25 cellular contexts compared by ENCODE assay signal in genomic region chr10:74249865-74250264, GRCh38.
A peak's percentile ranks its signal among the peaks of the same experiment; 100 is the strongest.
DNase-seq lines count a peak whose midpoint lies in the region; ATAC-seq, FAIRE-seq and TF ChIP-seq lines count a peak whose summit lies in the region.
"Had no signal": no experiment of that assay in that cellular context is flagged by ENCODE, and none has a peak within 500 bp of the region (broad histone marks: within the 10 kb centered on the region; RNA-seq: fewer than 3 reads in every experiment).

No MANE protein-coding gene starts in this region.

- H3K27me3 ChIP-seq in mammary epithelial cell (ENCODE audit: insufficient read depth, low read length) (no peaks in the 10 kb centered on the region), breast epithelium (no peaks in the 10 kb centered on the region), adipocyte (replicated peaks; ENCODE audit: control insufficient read depth, insufficient read depth, low read length) (no peaks in the 10 kb centered on the region), small intestine (ENCODE audit: control insufficient read depth in 2 of 2, insufficient read depth in 2 of 2, low read length in 2 of 2) (no peaks in the 10 kb centered on the region)
- H3K27me3 ChIP-seq: BLaER1 had no signal

- H4K20me1 ChIP-seq in mammary epithelial cell (ENCODE audit: insufficient read depth, low read length), result no peaks in the 10 kb centered on the region
- H4K20me1 ChIP-seq: BLaER1 had no signal

- H3K36me3 ChIP-seq in mammary epithelial cell (ENCODE audit: insufficient read depth, low read length) (no peaks in the 10 kb centered on the region), breast epithelium (no peaks in the 10 kb centered on the region), adipocyte (ENCODE audit: control insufficient read depth, insufficient read depth, low read length, severe bottlenecking) (no peaks in the 10 kb centered on the region), small intestine (ENCODE audit: control insufficient read depth in 2 of 2, insufficient read depth in 2 of 2, low read length in 2 of 2) (no peaks in the 10 kb centered on the region)
- H3K36me3 ChIP-seq: BLaER1 had no signal

- H3K4me2 ChIP-seq in mammary epithelial cell (ENCODE audit: insufficient read depth, low read depth, low read length), result no peak overlapping the region
- H3K4me2 ChIP-seq: BLaER1, SK-N-SH had no signal

- H2AFZ ChIP-seq in mammary epithelial cell (ENCODE audit: low read depth, low read length), result no peak overlapping the region

- no peak for ATAC-seq in GM19463 (IDR thresholded peaks at IDR 0.05; ENCODE audit: unreplicated experiment)
- ATAC-seq: HCT116, PC-3 had no signal

- no peak for TF ChIP-seq POLR2A in breast epithelium (IDR thresholded peaks at IDR 0.05)

- H3K9ac ChIP-seq in mammary epithelial cell (ENCODE audit: insufficient read depth, low read length), result no peak overlapping the region
- no peak overlapping the region for H3K9ac ChIP-seq in adipocyte (ENCODE audit: low read length)
- H3K9ac ChIP-seq: BLaER1, SK-N-SH had no signal

- H3K79me2 ChIP-seq in mammary epithelial cell (ENCODE audit: insufficient read depth, low read length), result peaks cover 58% of the 10 kb centered on the region

- no peak for TF ChIP-seq CTCF in mammary epithelial cell (conservative IDR thresholded peaks at IDR 0.05 in 1 of 2, IDR thresholded peaks at IDR 0.05 in 1 of 2; ENCODE audit: extremely low read depth in 1 of 2, insufficient read depth in 1 of 2, low read depth in 1 of 2, low read length in 2 of 2)
- TF ChIP-seq CTCF in breast epithelium (IDR thresholded peaks at IDR 0.05), result no peak

- CTCF ChIA-PET in mammary epithelial cell (lab: Charles Lee; ENCODE audit: low non-redundant PET), result interaction anchor here (0.6 kb wide), 1 partner anchor 200 kb away, joined by 6 read pairs; no protein-coding TSS in a partner anchor

- H3K4me3 ChIP-seq in mammary epithelial cell (replicated peaks in 1 of 3; ENCODE audit: insufficient read depth in 1 of 3, low read depth in 2 of 3, low read length in 3 of 3) (no peak overlapping the region), breast epithelium (no peak overlapping the region), adipocyte (ENCODE audit: low read length) (no peak overlapping the region), skeletal muscle cell (ENCODE audit: low read depth, low read length) (no peak overlapping the region), small intestine (ENCODE audit: low read depth in 1 of 2, low read length in 2 of 2) (no peak overlapping the region)
- H3K4me3 ChIP-seq: BLaER1 had no signal

- H3K27ac ChIP-seq in mammary epithelial cell (ENCODE audit: insufficient read depth, low read depth, low read length) (no peak overlapping the region), breast epithelium (no peak overlapping the region), small intestine (ENCODE audit: low read depth in 1 of 2, low read length in 1 of 2) (no peak overlapping the region)
- H3K27ac ChIP-seq: BLaER1 had no signal

- DNase-seq in mammary epithelial cell, result peak; percentile 34
- no peak for DNase-seq in breast epithelium (ENCODE audit: low spot score in 2 of 2)
- peak; percentile 29 for DNase-seq in adipocyte (ENCODE audit: low read depth)
- peak; percentile 19 for DNase-seq in fibroblast of gingiva (ENCODE audit: low read depth)
- peak; percentile 38 for DNase-seq in skeletal muscle cell (ENCODE audit: low read depth)
- DNase-seq in small intestine, result no peak
- DNase-seq in iPS-NIHi7 (ENCODE audit: extremely low spot score), result no peak
- DNase-seq: CD4-positive, CD25-positive, alpha-beta regulatory T cell; DMS153; DND-41; GOT3; MV-4-11; NCI-H1105; NCI-H1436 treated with DMSO at 0.1 percent for 48 hours; NCI-H187 treated with DMSO at 0.1 percent for 48 hours; NCI-H2171 treated with DMSO at 0.1 percent for 48 hours; NCI-H345; NCI-H510A treated with DMSO at 0.1 percent for 48 hours; NCI-H748 treated with DMSO at 0.1 percent for 48 hours; PC-3; SK-N-SH had no signal

- FAIRE-seq in small intestine (lab: Jason Lieb, UNC), result no peak
- FAIRE-seq: GM18507 had no signal

- no TSS peak for BruUV-seq in mammary epithelial cell (replicated peaks; lab: Mats Ljungman, UMichigan)

- WGBS in mammary epithelial cell (ENCODE audit: low coverage, missing lambda C conversion rate), result 100% methylated on average over 1 of the region's 1 CpG
- 98 to 100% (median 100%) methylated on average over 1 of the region's 1 CpG for WGBS in small intestine, 3 donors

- dilution Hi-C loops in mammary epithelial cell (cut with HindIII; ENCODE audit: low sequenced_read_pairs), result no loop called here

- no peaks in the 10 kb centered on the region for H3K4me1 ChIP-seq in mammary epithelial cell (ENCODE audit: insufficient read depth, low read length)
- H3K4me1 ChIP-seq in breast epithelium, result no peaks in the 10 kb centered on the region
- H3K4me1 ChIP-seq in adipocyte (ENCODE audit: control insufficient read depth, insufficient read depth, low read length), result no peaks in the 10 kb centered on the region
- no peaks in the 10 kb centered on the region for H3K4me1 ChIP-seq in small intestine (ENCODE audit: control insufficient read depth in 2 of 2, insufficient read depth in 1 of 2, low read depth in 1 of 2, low read length in 1 of 2)
- H3K4me1 ChIP-seq: BLaER1 had no signal

- H3K9me3 ChIP-seq in mammary epithelial cell (replicated peaks; ENCODE audit: insufficient read depth, low read length) (no peaks in the 10 kb centered on the region), breast epithelium (no peaks in the 10 kb centered on the region), adipocyte (ENCODE audit: control insufficient read depth, low read length) (no peaks in the 10 kb centered on the region), small intestine (ENCODE audit: control insufficient read depth, low read depth) (no peaks in the 10 kb centered on the region)
- H3K9me3 ChIP-seq: BLaER1, SK-N-SH had no signal

- intact Hi-C loops in mammary epithelial cell (cut with micrococcal nuclease), result no loop called here
- intact Hi-C loops in breast epithelium (cut with DNase I; ENCODE audit: low total_unique reads), result no loop called here

- in situ Hi-C loops in mammary epithelial cell (cut with MboI; ENCODE audit: low sequenced_read_pairs in 2 of 2), result no loop called here

Comparison
In these comparisons a context has a peak if more than half of its experiments do, and no peak if none do; other contexts are left out.
1. DNase-seq: peak in mammary epithelial cell (single experiment), adipocyte (single experiment), fibroblast of gingiva (single experiment) and skeletal muscle cell (single experiment); none in breast epithelium (0 of 2), small intestine (single experiment) and iPS-NIHi7 (single experiment).